In genomic region chr3:190321789-190322603, GRCh38 we compare ENCODE assay signal across 8 cellular contexts. TPM values are rescaled to one million over a fixed set of nuclear protein-coding genes. Genes with fewer than 3 reads are reported as not detected.
DNase-seq lines count a peak whose midpoint lies in the region; ATAC-seq and TF ChIP-seq lines count a peak whose summit lies in the region.

A gene with protein sequence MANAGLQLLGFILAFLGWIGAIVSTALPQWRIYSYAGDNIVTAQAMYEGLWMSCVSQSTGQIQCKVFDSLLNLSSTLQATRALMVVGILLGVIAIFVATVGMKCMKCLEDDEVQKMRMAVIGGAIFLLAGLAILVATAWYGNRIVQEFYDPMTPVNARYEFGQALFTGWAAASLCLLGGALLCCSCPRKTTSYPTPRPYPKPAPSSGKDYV (minus strand): TSS chr3:190322446. CDS start chr3:190322206, 240 bp downstream.

- H2AK9ac ChIP-seq in IMR-90 (replicated peaks; ENCODE audit: low read depth, low read length, poor library complexity): peak within 1 kb of the TSS; percentile 82

- peaks cover 4 to 30% of the 10 kb centered on the region in 2 experiments; a peak in 3 of 4 replicates for H3K79me1 ChIP-seq in IMR-90 (ENCODE audit: low read depth in 1 of 2, low read length in 2 of 2)

- H2BK15ac ChIP-seq in IMR-90 (ENCODE audit: low read depth, low read length): peak within 1 kb of the TSS; percentile 98; the same call in 2 of the 3 replicates

- peak within 1 kb of the TSS; percentile 46 to 92; a peak in 3 of 4 replicates for H4K8ac ChIP-seq in IMR-90 (ENCODE audit: low read depth in 2 of 2, low read length in 2 of 2)

- intact Hi-C loops in IMR-90 (cut with micrococcal nuclease): loop anchor here (1.0 to 10.0 kb wide), 5 partner anchors 63 to 373 kb away; no protein-coding TSS in a partner anchor

- H2AK5ac ChIP-seq in IMR-90 (ENCODE audit: low read depth, low read length): peak within 1 kb of the TSS; percentile 84

- peak within 1 kb of the TSS; percentile 92 for H2AFZ ChIP-seq in IMR-90 (replicated peaks; ENCODE audit: low read length, poor library complexity)

- peaks cover 14% of the 10 kb centered on the region for H3K4me1 ChIP-seq in IMR-90 (ENCODE audit: control insufficient read depth, insufficient read depth, low read length)
- peaks cover 0 to 16% (median 12%) of the 10 kb centered on the region in 5 donors for H3K4me1 ChIP-seq in subcutaneous abdominal adipose tissue (ENCODE audit: control insufficient read depth in 5 of 5, insufficient read depth in 5 of 5, low read length in 5 of 5)

- TF ChIP-seq CTCF in IMR-90 (conservative IDR thresholded peaks at IDR 0.05; ENCODE audit: low read depth, low read length): peak; percentile 95

- peak within 1 kb of the TSS; percentile 41 for H4K91ac ChIP-seq in IMR-90 (ENCODE audit: insufficient read depth, low read depth, low read length)

- H3K4me3 ChIP-seq in IMR-90 (ENCODE audit: insufficient read depth, low read depth, low read length) (peak within 1 kb of the TSS; percentile 66), subcutaneous abdominal adipose tissue (ENCODE audit: low read depth in 1 of 5, low read length in 5 of 5) (peak within 1 kb of the TSS; percentile 9 to 70 (median 52))

- peak within 1 kb of the TSS; percentile 93 for H2BK120ac ChIP-seq in IMR-90 (ENCODE audit: low read depth, low read length)

- H3K4ac ChIP-seq in IMR-90 (ENCODE audit: low read depth, low read length): peak within 1 kb of the TSS; percentile 78

- H3K36me3 ChIP-seq in IMR-90 (ENCODE audit: control insufficient read depth, insufficient read depth, low read length): no peaks in the 10 kb centered on the region
- H3K36me3 ChIP-seq in subcutaneous abdominal adipose tissue (ENCODE audit: control insufficient read depth in 5 of 5, insufficient read depth in 5 of 5, low read length in 5 of 5): no peaks in the 10 kb centered on the region

- DNase-seq in DMS114 treated with DMSO at 0.1 percent for 48 hours (lab: John Stamatoyannopoulos, UW; ENCODE audit: unreplicated experiment) (peak; percentile 16), IMR-90 (peak; percentile 69), SK-N-DZ (ENCODE audit: low spot score) (peak; percentile 68), glomerular endothelial cell (ENCODE audit: extremely low read depth, low read depth, low spot score) (no peak), nucleus accumbens (lab: John Stamatoyannopoulos, UW) (peak in 52 of 56 donors; percentile 7 to 85 (median 56))
- peak; percentile 67 to 89 for DNase-seq in activated naive CD4-positive, alpha-beta T cell treated with anti-CD3 and anti-CD28 coated beads, Interleukin-2, amount 50 U/mL, for 72 hours (ENCODE audit: low spot score in 2 of 2)

- peak within 1 kb of the TSS; percentile 48; the same call in 1 of the 2 replicates for H3K56ac ChIP-seq in IMR-90 (ENCODE audit: extremely low read depth, insufficient read depth, low read length)

- H3K14ac ChIP-seq in IMR-90 (replicated peaks; ENCODE audit: low read depth, low read length): peak within 1 kb of the TSS; percentile 77

- peak within 1 kb of the TSS; percentile 96 for H3K4me2 ChIP-seq in IMR-90 (ENCODE audit: low read depth, low read length)

- H3K36me3 Mint-ChIP-seq in activated naive CD4-positive, alpha-beta T cell treated with anti-CD3 and anti-CD28 coated beads, Interleukin-2, amount 50 U/mL, for 72 hours: peaks cover 0 to 13% of the 10 kb centered on the region in 2 donors

- peak within 1 kb of the TSS; percentile 72 for H3K9ac ChIP-seq in IMR-90 (ENCODE audit: low read depth, low read length)
- H3K9ac ChIP-seq in subcutaneous abdominal adipose tissue (ENCODE audit: low read length in 5 of 5): peak within 1 kb of the TSS in 1 of 5 donors; percentile 20

- no peaks in the 10 kb centered on the region for H3K9me3 Mint-ChIP-seq in activated naive CD4-positive, alpha-beta T cell treated with anti-CD3 and anti-CD28 coated beads, Interleukin-2, amount 50 U/mL, for 72 hours

- no peaks in the 10 kb centered on the region for H3K9me3 ChIP-seq in IMR-90 (ENCODE audit: control insufficient read depth, insufficient read depth, low read length)
- H3K9me3 ChIP-seq in subcutaneous abdominal adipose tissue (ENCODE audit: control insufficient read depth in 5 of 5, low read length in 5 of 5): no peaks in the 10 kb centered on the region

- H3K27me3 ChIP-seq in IMR-90 (ENCODE audit: control insufficient read depth, insufficient read depth, low read length) (no peaks in the 10 kb centered on the region), subcutaneous abdominal adipose tissue (ENCODE audit: control insufficient read depth in 5 of 5, insufficient read depth in 4 of 5, low read length in 5 of 5) (peaks cover 0 to 14% (median 9%) of the 10 kb centered on the region in 5 donors)

- peak; percentile 63; the same call in 1 of the 2 replicates for TF ChIP-seq POLR2A in IMR-90 (IDR thresholded peaks at IDR 0.05; ENCODE audit: low read depth, low read length)

- peak within 1 kb of the TSS; percentile 3; the same call in 1 of the 2 replicates for H3K27ac ChIP-seq in IMR-90 (ENCODE audit: insufficient read depth, low read length)
- H3K27ac ChIP-seq in subcutaneous abdominal adipose tissue (ENCODE audit: low read depth, low read length): no peak within 1 kb of the TSS

- H4K20me1 ChIP-seq in IMR-90 (ENCODE audit: insufficient read depth, low read length): no peaks in the 10 kb centered on the region

- peak; percentile 81 for TF ChIP-seq RAD21 in IMR-90 (IDR thresholded peaks at IDR 0.05; ENCODE audit: low read length)

- ATAC-seq in GM21526 (IDR thresholded peaks at IDR 0.05; ENCODE audit: low FRiP score, unreplicated experiment) (peak; percentile 93), IMR-90 (ENCODE audit: low read depth) (peak; percentile 93)
- peak; percentile 71 to 74 for ATAC-seq in activated naive CD4-positive, alpha-beta T cell treated with anti-CD3 and anti-CD28 coated beads, Interleukin-2, amount 50 U/mL, for 72 hours

- peak within 1 kb of the TSS; percentile 28; the same call in 1 of the 2 replicates for H4K5ac ChIP-seq in IMR-90 (ENCODE audit: low read depth, low read length)

- peak within 1 kb of the TSS; percentile 61 for H2BK5ac ChIP-seq in IMR-90 (ENCODE audit: low read depth, low read length, poor library complexity, severe bottlenecking)

- H3K23ac ChIP-seq in IMR-90 (ENCODE audit: low read depth, low read length): peak within 1 kb of the TSS; percentile 96

- peak within 1 kb of the TSS; percentile 34 to 47 for H3K27ac Mint-ChIP-seq in activated naive CD4-positive, alpha-beta T cell treated with anti-CD3 and anti-CD28 coated beads, Interleukin-2, amount 50 U/mL, for 72 hours

- dilution Hi-C loops in IMR-90 (cut with HindIII; ENCODE audit: low sequenced_read_pairs, unreplicated experiment): no loop called here

- CTCF ChIA-PET in IMR-90 (lab: Yijun Ruan, JAX): interaction anchor here (0.6 to 2.8 kb wide), 25 partner anchors 14 to 1520 kb away, joined by 3 to 22 read pairs (median 3); no protein-coding TSS in a partner anchor

- BruUV-seq in IMR-90 (replicated peaks; lab: Mats Ljungman, UMichigan): TSS peak; percentile 72

- peak within 1 kb of the TSS; percentile 89 for H2BK20ac ChIP-seq in IMR-90 (ENCODE audit: low read depth, low read length)

- peaks cover 7% of the 10 kb centered on the region for H3K9me1 ChIP-seq in IMR-90 (ENCODE audit: insufficient read depth, low read length)

- WGBS in IMR-90 (ENCODE audit: extremely low coverage in 2 of 2, insufficient read length in 1 of 2), 2 experiments: 6% methylated on average over 38 of the region's 64 CpGs; no CpG with 5 or more reads in 1 of the 2 experiments

- peak within 1 kb of the TSS; percentile 36; the same call in 1 of the 2 replicates for H3K18ac ChIP-seq in IMR-90 (ENCODE audit: low read depth, low read length)

- POLR2A ChIA-PET in IMR-90 (lab: Charles Lee; ENCODE audit: unreplicated experiment): no interaction called here

- in situ Hi-C loops in IMR-90 (cut with MboI; ENCODE audit: low sequenced_read_pairs): loop anchor here (5.0 kb wide), 1 partner anchor 360 kb away; no protein-coding TSS in a partner anchor

TF ChIP-seq in IMR-90, 13 proteins besides CTCF, POLR2A, EP300 and RAD21:
- TF ChIP-seq SMC3 (IDR thresholded peaks at IDR 0.05; ENCODE audit: low read depth, low read length): peak; percentile 81
- TF ChIP-seq CEBPB (IDR thresholded peaks at IDR 0.05; ENCODE audit: low read depth, low read length): no peak
- no peak for TF ChIP-seq USF2 (IDR thresholded peaks at IDR 0.05; ENCODE audit: low read depth, low read length)
- no peak for TF ChIP-seq MAFK (IDR thresholded peaks at IDR 0.05; ENCODE audit: low read depth, low read length)
- TF ChIP-seq BHLHE40 (IDR thresholded peaks at IDR 0.05; ENCODE audit: low read depth, low read length): no peak
- 0 out of 2 replicates have a peak, but pooled peaks have one; percentile 43 for TF ChIP-seq CHD1 (IDR thresholded peaks at IDR 0.05; ENCODE audit: low read depth, low read length)

RNA-seq across cellular contexts. Expression of the gene that starts here (rescaled TPM):
- total RNA-seq in IMR-90 (2012; rRNA removed) (4.7 and 7.2 TPM in 2 replicates), glomerular endothelial cell (18.1 and 63.1 TPM in 2 replicates)
- polyA plus RNA-seq in IMR-90 (2012; rRNA removed): 6.3 and 7.3 TPM in 2 replicates
- 3.2 and 5.2 TPM in 2 replicates for polyA plus RNA-seq in IMR-90 (2012; cell fraction: cytosol; rRNA removed)
- 2.0 and 8.6 TPM in 2 replicates for polyA plus RNA-seq in IMR-90 (2012; cell fraction: nucleus; rRNA removed; ENCODE audit: low replicate concordance)
- not detected in 2 replicates for polyA plus RNA-seq in SK-N-DZ (2014; cell fraction: cytosol; rRNA removed)
- not detected in 2 replicates for polyA plus RNA-seq in SK-N-DZ (2014; cell fraction: nucleus; rRNA removed)
- total RNA-seq in activated naive CD4-positive, alpha-beta T cell treated with anti-CD3 and anti-CD28 coated beads, Interleukin-2, amount 50 U/mL, for 72 hours: 10 to 100 TPM in 1 of 2 donors, 1 to 10 TPM in 1; 1.4 to 11.4 TPM
